ENCODE assay signal across 31 cellular contexts in genomic region chr4:95284668-95285067, GRCh38.
"Had no signal": no experiment of that assay in that cellular context is flagged by ENCODE, and none has a peak within 500 bp of the region (broad histone marks: within the 10 kb centered on the region; RNA-seq: fewer than 3 reads in every experiment).

No MANE protein-coding gene starts in this region.

- H3K27ac Mint-ChIP-seq: activated CD4-positive, alpha-beta memory T cell treated with anti-CD3 and anti-CD28 coated beads, Interleukin-2, amount 10 ng/mL, durations not matched to agents 7 days and 5 days; activated CD4-positive, alpha-beta T cell treated with anti-CD3 and anti-CD28 coated beads for 36 hours; activated CD4-positive, alpha-beta T cell treated with anti-CD3 and anti-CD28 coated beads, Interleukin-2, amount 10 ng/mL, durations not matched to agents 7 days and 5 days; activated naive CD4-positive, alpha-beta T cell treated with anti-CD3 and anti-CD28 coated beads, Interleukin-2, amount 10 ng/mL, durations not matched to agents 7 days and 5 days; activated naive CD4-positive, alpha-beta T cell treated with anti-CD3 and anti-CD28 coated beads, Interleukin-2, amount 50 U/mL, for 72 hours; activated naive CD8-positive, alpha-beta T cell treated with anti-CD3 and anti-CD28 coated beads, Interleukin-2, amount 10 ng/mL, durations not matched to agents 7 days and 5 days; activated T-cell treated with anti-CD3 and anti-CD28 coated beads, Interleukin-2, amount 50 U/mL, for 24 hours; activated T-cell treated with anti-CD3 and anti-CD28 coated beads, Interleukin-2, amount 50 U/mL, for 72 hours; dendritic cell treated with granulocyte-macrophage colony-stimulating factor and Interleukin-4, amounts not matched to agents 40 ng/mL and 50 ng/mL, for 4 days; effector memory CD8-positive, alpha-beta T cell had no signal

- H3K4me1 ChIP-seq: ascending aorta, breast epithelium, esophagus muscularis mucosa, foreskin keratinocyte, gastrocnemius medialis had no signal

- H3K27me3 Mint-ChIP-seq: activated CD4-positive, alpha-beta memory T cell treated with anti-CD3 and anti-CD28 coated beads, Interleukin-2, amount 10 ng/mL, durations not matched to agents 7 days and 5 days; activated CD4-positive, alpha-beta T cell treated with anti-CD3 and anti-CD28 coated beads for 36 hours; activated CD4-positive, alpha-beta T cell treated with anti-CD3 and anti-CD28 coated beads, Interleukin-2, amount 10 ng/mL, durations not matched to agents 7 days and 5 days; activated naive CD4-positive, alpha-beta T cell treated with anti-CD3 and anti-CD28 coated beads, Interleukin-2, amount 10 ng/mL, durations not matched to agents 7 days and 5 days; activated naive CD8-positive, alpha-beta T cell treated with anti-CD3 and anti-CD28 coated beads, Interleukin-2, amount 10 ng/mL, durations not matched to agents 7 days and 5 days; activated T-cell treated with anti-CD3 and anti-CD28 coated beads, Interleukin-2, amount 50 U/mL, for 24 hours; brain; central memory CD8-positive, alpha-beta T cell; dendritic cell treated with granulocyte-macrophage colony-stimulating factor and Interleukin-4, amounts not matched to agents 40 ng/mL and 50 ng/mL, for 4 days; effector memory CD8-positive, alpha-beta T cell had no signal

- H3K36me3 Mint-ChIP-seq: activated naive CD4-positive, alpha-beta T cell treated with anti-CD3 and anti-CD28 coated beads, Interleukin-2, amount 10 ng/mL, durations not matched to agents 7 days and 5 days; activated naive CD8-positive, alpha-beta T cell treated with anti-CD3 and anti-CD28 coated beads, Interleukin-2, amount 10 ng/mL, durations not matched to agents 7 days and 5 days had no signal

- H3K4me3 ChIP-seq: ascending aorta, breast epithelium, cardiac muscle cell, coronary artery, esophagus muscularis mucosa, gastrocnemius medialis, heart left ventricle had no signal

- H3K4me1 Mint-ChIP-seq: central memory CD8-positive, alpha-beta T cell had no signal

- H3K9me3 ChIP-seq: ascending aorta, breast epithelium, esophagus muscularis mucosa, gastrocnemius medialis had no signal

- ATAC-seq: activated CD4-positive, alpha-beta T cell treated with anti-CD3 and anti-CD28 coated beads for 36 hours; activated naive CD4-positive, alpha-beta T cell treated with anti-CD3 and anti-CD28 coated beads, Interleukin-2, amount 50 U/mL, for 72 hours; activated T-cell treated with anti-CD3 and anti-CD28 coated beads, Interleukin-2, amount 50 U/mL, for 72 hours; effector memory CD8-positive, alpha-beta T cell; foreskin keratinocyte; gastrocnemius medialis; heart left ventricle had no signal

- H3K4me3 Mint-ChIP-seq: activated CD4-positive, alpha-beta memory T cell treated with anti-CD3 and anti-CD28 coated beads, Interleukin-2, amount 10 ng/mL, durations not matched to agents 7 days and 5 days; activated CD4-positive, alpha-beta T cell treated with anti-CD3 and anti-CD28 coated beads for 36 hours; activated CD4-positive, alpha-beta T cell treated with anti-CD3 and anti-CD28 coated beads, Interleukin-2, amount 10 ng/mL, durations not matched to agents 7 days and 5 days; activated naive CD4-positive, alpha-beta T cell treated with anti-CD3 and anti-CD28 coated beads, Interleukin-2, amount 10 ng/mL, durations not matched to agents 7 days and 5 days; activated naive CD8-positive, alpha-beta T cell treated with anti-CD3 and anti-CD28 coated beads, Interleukin-2, amount 10 ng/mL, durations not matched to agents 7 days and 5 days; activated T-cell treated with anti-CD3 and anti-CD28 coated beads, Interleukin-2, amount 50 U/mL, for 24 hours; activated T-cell treated with anti-CD3 and anti-CD28 coated beads, Interleukin-2, amount 50 U/mL, for 72 hours; brain; central memory CD8-positive, alpha-beta T cell; dendritic cell treated with granulocyte-macrophage colony-stimulating factor and Interleukin-4, amounts not matched to agents 40 ng/mL and 50 ng/mL, for 4 days; effector memory CD8-positive, alpha-beta T cell had no signal

- H3K36me3 ChIP-seq: ascending aorta, breast epithelium, cardiac muscle cell, esophagus muscularis mucosa, gastrocnemius medialis, heart left ventricle had no signal

- H3K9me3 Mint-ChIP-seq: activated CD4-positive, alpha-beta memory T cell treated with anti-CD3 and anti-CD28 coated beads, Interleukin-2, amount 10 ng/mL, durations not matched to agents 7 days and 5 days had no signal

- DNase-seq: activated CD4-positive, alpha-beta memory T cell treated with anti-CD3 and anti-CD28 coated beads, Interleukin-2, amount 10 ng/mL, durations not matched to agents 7 days and 5 days; activated CD4-positive, alpha-beta T cell treated with anti-CD3 and anti-CD28 coated beads for 36 hours; activated CD4-positive, alpha-beta T cell treated with anti-CD3 and anti-CD28 coated beads, Interleukin-2, amount 10 ng/mL, durations not matched to agents 7 days and 5 days; activated CD4-positive, alpha-beta T cell treated with anti-CD3 and anti-CD28 coated beads, Interleukin-2, amount 50 U/mL, for 4 hours; activated CD4-positive, CD25-positive, alpha-beta regulatory T cell; activated CD4-positive, CD25-positive, alpha-beta regulatory T cell treated with anti-CD3 and anti-CD28 coated beads, Interleukin-2, amount 50 U/mL, for 72 hours; activated CD8-positive, alpha-beta memory T cell treated with anti-CD3 and anti-CD28 coated beads, Interleukin-2, amount 50 U/mL, for 48 hours; activated gamma-delta T cell; activated naive CD4-positive, alpha-beta T cell; activated naive CD4-positive, alpha-beta T cell treated with anti-CD3 and anti-CD28 coated beads, Interleukin-2, amount 10 ng/mL, durations not matched to agents 7 days and 5 days; activated naive CD8-positive, alpha-beta T cell treated with anti-CD3 and anti-CD28 coated beads, Interleukin-2, amount 10 ng/mL, durations not matched to agents 7 days and 5 days; activated T-cell treated with anti-CD3 and anti-CD28 coated beads for 4 hours; activated T-cell treated with anti-CD3 and anti-CD28 coated beads, Interleukin-2, amount 50 U/mL, for 24 hours; activated T-cell treated with anti-CD3 and anti-CD28 coated beads, Interleukin-2, amount 50 U/mL, for 72 hours; effector CD4-positive, alpha-beta T cell; effector memory CD8-positive, alpha-beta T cell; erythroblast; foreskin keratinocyte; gastrocnemius medialis; glutamatergic neuron; heart left ventricle; T-helper 2 cell had no signal

- H3K27me3 ChIP-seq: ascending aorta, breast epithelium, cardiac muscle cell, esophagus muscularis mucosa, foreskin keratinocyte, gastrocnemius medialis, heart left ventricle had no signal

- H3K27ac ChIP-seq: ascending aorta, breast epithelium, coronary artery, esophagus muscularis mucosa, foreskin keratinocyte, gastrocnemius medialis, heart left ventricle had no signal
